ENCODE assay signal across 13 cellular contexts in genomic region chr17:65172511-65173136, GRCh38. TPM values are rescaled to one million over a fixed set of nuclear protein-coding genes. Genes with fewer than 3 reads are reported as not detected.
DNase-seq lines count a peak whose midpoint lies in the region; ATAC-seq, FAIRE-seq and TF ChIP-seq lines count a peak whose summit lies in the region.
"Had no signal": no experiment of that assay in that cellular context is flagged by ENCODE, and none has a peak within 500 bp of the region (broad histone marks: within the 10 kb centered on the region; RNA-seq: fewer than 3 reads in every experiment).

No MANE protein-coding gene starts in this region.

- H3K79me2 ChIP-seq in K562 (ENCODE audit: control insufficient read depth, insufficient read depth, low read length): no peaks in the 10 kb centered on the region

- H2BK20ac ChIP-seq in IMR-90 (ENCODE audit: low read depth, low read length): no peak overlapping the region

- intact Hi-C loops in activated naive CD4-positive, alpha-beta T cell treated with anti-CD3 and anti-CD28 coated beads for 36 hours (cut with micrococcal nuclease): loop anchor here (2.0 kb wide), 1 partner anchor 50 kb away; no protein-coding TSS in a partner anchor
- intact Hi-C loops in IMR-90 (cut with micrococcal nuclease) (no loop called here), K562 (cut with micrococcal nuclease) (loop anchor here (5.0 kb wide), 1 partner anchor 35 kb away; the partner anchor contains the start of gene RGS9), testis (cut with DNase I; ENCODE audit: low total_unique reads) (no loop called here), esophagus squamous epithelium (cut with DNase I) (no loop called here)

- 0 out of 2 replicates have a peak overlapping the region, but pooled peaks have one; percentile 41 for H3K4ac ChIP-seq in IMR-90 (ENCODE audit: low read depth, low read length)

- H2BK5ac ChIP-seq in IMR-90 (ENCODE audit: low read depth, low read length, poor library complexity, severe bottlenecking): no peak overlapping the region

- no peak overlapping the region for H3K4me3 Mint-ChIP-seq in activated naive CD4-positive, alpha-beta T cell treated with anti-CD3 and anti-CD28 coated beads for 36 hours

- in situ Hi-C loops in IMR-90 (cut with MboI; ENCODE audit: low sequenced_read_pairs): no loop called here
- in situ Hi-C loops in K562 (cut with MboI): no loop called here

- H3K27me3 ChIP-seq in IMR-90 (ENCODE audit: control insufficient read depth, insufficient read depth, low read length) (no peaks in the 10 kb centered on the region), K562 (ENCODE audit: control insufficient read depth in 2 of 2, insufficient read depth in 2 of 2, low read length in 2 of 2) (no peaks in the 10 kb centered on the region; a peak in 1 of 5 replicates), testis (no peaks in the 10 kb centered on the region), esophagus squamous epithelium (no peaks in the 10 kb centered on the region)

- H3K4me2 ChIP-seq in IMR-90 (ENCODE audit: low read depth, low read length) (no peak overlapping the region), K562 (ENCODE audit: insufficient read depth, low read length) (peak overlapping the region; percentile 66; the same call in 1 of the 2 replicates)

- dilution Hi-C loops in IMR-90 (cut with HindIII; ENCODE audit: low sequenced_read_pairs, unreplicated experiment): no loop called here

- no peak overlapping the region for H3K56ac ChIP-seq in IMR-90 (ENCODE audit: extremely low read depth, insufficient read depth, low read length)

- peaks cover 10% of the 10 kb centered on the region for H3K4me1 ChIP-seq in IMR-90 (ENCODE audit: control insufficient read depth, insufficient read depth, low read length)
- H3K4me1 ChIP-seq in K562 (replicated peaks in 1 of 2; ENCODE audit: control insufficient read depth in 2 of 2, insufficient read depth in 2 of 2, low read length in 2 of 2): peaks cover 23 to 43% of the 10 kb centered on the region in 2 experiments
- no peaks in the 10 kb centered on the region for H3K4me1 ChIP-seq in testis
- H3K4me1 ChIP-seq in esophagus squamous epithelium: peaks cover 0 to 12% (median 0%) of the 10 kb centered on the region in 3 donors
- H3K4me1 ChIP-seq: Caco-2 had no signal

- H3K36me3 Mint-ChIP-seq in activated naive CD4-positive, alpha-beta T cell treated with anti-CD3 and anti-CD28 coated beads for 36 hours (ENCODE audit: low read depth): no peaks in the 10 kb centered on the region
- H3K36me3 Mint-ChIP-seq: IgD-negative memory B cell had no signal

- no peak for TF ChIP-seq CTCF in IMR-90 (conservative IDR thresholded peaks at IDR 0.05; ENCODE audit: low read depth, low read length)
- no peak for TF ChIP-seq CTCF in K562 (IDR thresholded peaks at IDR 0.05 in 2 of 3, conservative IDR thresholded peaks at IDR 0.05 in 1 of 3; ENCODE audit: insufficient read depth in 2 of 3, low read depth in 1 of 3, low read length in 3 of 3)
- no peak for TF ChIP-seq CTCF in testis (IDR thresholded peaks at IDR 0.05)
- no peak for TF ChIP-seq CTCF in esophagus squamous epithelium (IDR thresholded peaks at IDR 0.05)

- ATAC-seq in IMR-90 (ENCODE audit: low read depth) (no peak), K562 (no peak)

- H3K14ac ChIP-seq in IMR-90 (replicated peaks; ENCODE audit: low read depth, low read length): no peak overlapping the region; the same call in 1 of the 2 replicates

- H3K18ac ChIP-seq in IMR-90 (ENCODE audit: low read depth, low read length): no peak overlapping the region

- no peaks in the 10 kb centered on the region for H3K79me1 ChIP-seq in IMR-90 (ENCODE audit: low read depth in 1 of 2, low read length in 2 of 2)

- no peak overlapping the region for H4K91ac ChIP-seq in IMR-90 (ENCODE audit: insufficient read depth, low read depth, low read length)

- POLR2A ChIA-PET in IMR-90 (lab: Charles Lee; ENCODE audit: unreplicated experiment) (interaction anchor here (0.6 kb wide), 1 partner anchor 59 kb away, joined by 3 read pairs; no protein-coding TSS in a partner anchor), K562 (lab: Yijun Ruan, JAX) (interaction anchor here (0.6 to 1.1 kb wide), 3 partner anchors 9 to 253 kb away, joined by 3 to 4 read pairs (median 3); partner anchors contain the start of gene LRRC37A3)

- H2BK120ac ChIP-seq in IMR-90 (ENCODE audit: low read depth, low read length): no peak overlapping the region

- peaks cover 32% of the 10 kb centered on the region for H3K9me1 ChIP-seq in IMR-90 (ENCODE audit: insufficient read depth, low read length)
- H3K9me1 ChIP-seq in K562 (ENCODE audit: control insufficient read depth, insufficient read depth, low read length): no peaks in the 10 kb centered on the region

- peak overlapping the region; percentile 55 for H3K27ac Mint-ChIP-seq in activated naive CD4-positive, alpha-beta T cell treated with anti-CD3 and anti-CD28 coated beads for 36 hours

- H3K9me3 Mint-ChIP-seq in activated naive CD4-positive, alpha-beta T cell treated with anti-CD3 and anti-CD28 coated beads for 36 hours: no peaks in the 10 kb centered on the region

- H2AFZ ChIP-seq in IMR-90 (replicated peaks; ENCODE audit: low read length, poor library complexity): no peak overlapping the region
- peak overlapping the region; percentile 85 for H2AFZ ChIP-seq in K562 (ENCODE audit: low read depth, low read length)

- H3K36me3 ChIP-seq in IMR-90 (ENCODE audit: control insufficient read depth, insufficient read depth, low read length) (no peaks in the 10 kb centered on the region), K562 (ENCODE audit: control insufficient read depth, insufficient read depth, low read length) (no peaks in the 10 kb centered on the region), testis (ENCODE audit: low read depth, missing control alignments) (no peaks in the 10 kb centered on the region), esophagus squamous epithelium (no peaks in the 10 kb centered on the region)

- H3K27ac ChIP-seq in IMR-90 (ENCODE audit: insufficient read depth, low read length) (no peak overlapping the region), K562 (ENCODE audit: extremely low read depth, low read depth, low read length) (peak overlapping the region; percentile 68), testis (no peak overlapping the region), esophagus squamous epithelium (no peak overlapping the region)

- H2BK15ac ChIP-seq in IMR-90 (ENCODE audit: low read depth, low read length): peak overlapping the region; percentile 76; the same call in 1 of the 3 replicates

- H3K23ac ChIP-seq in IMR-90 (ENCODE audit: low read depth, low read length): no peak overlapping the region

- TF ChIP-seq RAD21 in IMR-90 (IDR thresholded peaks at IDR 0.05; ENCODE audit: low read length): no peak
- no peak for TF ChIP-seq RAD21 in K562 (CRISPR knock-in tag; conservative IDR thresholded peaks at IDR 0.05 in 1 of 2, IDR thresholded peaks at IDR 0.05 in 1 of 2)

- no peaks in the 10 kb centered on the region for H3K27me3 Mint-ChIP-seq in activated naive CD4-positive, alpha-beta T cell treated with anti-CD3 and anti-CD28 coated beads for 36 hours (ENCODE audit: low read depth)

- H3K9ac ChIP-seq in IMR-90 (ENCODE audit: low read depth, low read length) (no peak overlapping the region), K562 (ENCODE audit: insufficient read depth in 1 of 2, low read depth in 2 of 2, low read length in 2 of 2) (peak overlapping the region in 1 of 2 experiments; percentile 47; a peak in 3 of 4 replicates)

- H2AK9ac ChIP-seq in IMR-90 (replicated peaks; ENCODE audit: low read depth, low read length, poor library complexity): no peak overlapping the region

- H3K4me1 Mint-ChIP-seq in activated naive CD4-positive, alpha-beta T cell treated with anti-CD3 and anti-CD28 coated beads for 36 hours (ENCODE audit: low read depth): peaks cover 8% of the 10 kb centered on the region

- H3K4me3 ChIP-seq in IMR-90 (ENCODE audit: insufficient read depth, low read depth, low read length): no peak overlapping the region
- H3K4me3 ChIP-seq in K562: no peak overlapping the region
- no peak overlapping the region for H3K4me3 ChIP-seq in testis
- H3K4me3 ChIP-seq in esophagus squamous epithelium: no peak overlapping the region

- H4K8ac ChIP-seq in IMR-90 (ENCODE audit: low read depth in 2 of 2, low read length in 2 of 2): no peak overlapping the region

- no peaks in the 10 kb centered on the region for H3K9me3 ChIP-seq in IMR-90 (ENCODE audit: control insufficient read depth, insufficient read depth, low read length)
- no peaks in the 10 kb centered on the region for H3K9me3 ChIP-seq in K562 (replicated peaks; ENCODE audit: control insufficient read depth, insufficient read depth, low read depth, low read length)
- no peaks in the 10 kb centered on the region for H3K9me3 ChIP-seq in testis
- H3K9me3 ChIP-seq in esophagus squamous epithelium: no peaks in the 10 kb centered on the region
- H3K9me3 ChIP-seq: Caco-2 had no signal

- no CpG with 5 or more reads among the region's 11 CpGs for WGBS in IMR-90 (ENCODE audit: extremely low coverage in 2 of 2, insufficient read length in 1 of 2), 2 experiments
- 77% methylated on average over 9 of the region's 11 CpGs for WGBS in K562 (ENCODE audit: insufficient coverage, low coverage, missing lambda C conversion rate)
- 90 to 95% methylated on average over 11 of the region's 11 CpGs for WGBS in testis, 2 donors
- 92 to 94% methylated on average over 9 to 11 of the region's 11 CpGs for WGBS in esophagus squamous epithelium, 2 donors

- H4K20me1 ChIP-seq in IMR-90 (ENCODE audit: insufficient read depth, low read length) (no peaks in the 10 kb centered on the region), K562 (replicated peaks; ENCODE audit: control insufficient read depth, insufficient read depth, low read length) (no peaks in the 10 kb centered on the region)

- H2AK5ac ChIP-seq in IMR-90 (ENCODE audit: low read depth, low read length): peak overlapping the region; percentile 90

- TF ChIP-seq EP300 in K562 (IDR thresholded peaks at IDR 0.05; ENCODE audit: low read length): no peak

- no peak for FAIRE-seq in K562 (lab: Jason Lieb, UNC)

- DNase-seq in activated naive CD4-positive, alpha-beta T cell treated with anti-CD3 and anti-CD28 coated beads for 36 hours: no peak
- DNase-seq in activated naive CD4-positive, alpha-beta T cell treated with anti-CD3 and anti-CD28 coated beads, Interleukin-2, amount 50 U/mL, for 16 hours: no peak
- no peak for DNase-seq in IMR-90
- DNase-seq in K562 (ENCODE audit: extremely low read depth in 1 of 4, low spot score in 3 of 4): no peak
- DNase-seq in testis: no peak
- no peak for DNase-seq in esophagus squamous epithelium (lab: John Stamatoyannopoulos, UW)
- DNase-seq in NCI-H226: no peak
- DNase-seq: Caco-2, H7, MV-4-11, NCI-H1417 treated with DMSO at 0.1 percent for 48 hours, NCI-H748 treated with DMSO at 0.1 percent for 48 hours had no signal

- H4K5ac ChIP-seq in IMR-90 (ENCODE audit: low read depth, low read length): no peak overlapping the region

- no TSS peak for BruUV-seq in IMR-90 (replicated peaks; lab: Mats Ljungman, UMichigan)
- BruUV-seq in K562 (replicated peaks; lab: Mats Ljungman, UMichigan): no TSS peak

- TF ChIP-seq POLR2A in IMR-90 (IDR thresholded peaks at IDR 0.05; ENCODE audit: low read depth, low read length) (no peak), K562 (conservative IDR thresholded peaks at IDR 0.05) (no peak), testis (IDR thresholded peaks at IDR 0.05) (no peak), esophagus squamous epithelium (IDR thresholded peaks at IDR 0.05) (no peak)

- CTCF ChIA-PET in activated naive CD4-positive, alpha-beta T cell treated with anti-CD3 and anti-CD28 coated beads for 36 hours (lab: Charles Lee): no interaction called here
- CTCF ChIA-PET in IMR-90 (lab: Yijun Ruan, JAX): interaction anchor here (0.6 kb wide), 1 partner anchor 17 kb away, joined by 7 read pairs; no protein-coding TSS in a partner anchor
- CTCF ChIA-PET in K562 (lab: Yijun Ruan, JAX; ENCODE audit: low intra/inter-chr PET ratio): no interaction called here

RNA-seq across cellular contexts. Expression of gene RGS9, which starts 35.5 kb away (rescaled TPM):
- total RNA-seq in activated naive CD4-positive, alpha-beta T cell treated with anti-CD3 and anti-CD28 coated beads for 36 hours: 1 to 10 TPM; 1.2 to 1.6 TPM
- 0.90 and 1.4 TPM in 2 replicates for total RNA-seq in IMR-90 (2012; rRNA removed)
- 0.77 and 1.1 TPM in 2 replicates for polyA plus RNA-seq in IMR-90 (2012; rRNA removed)
- polyA plus RNA-seq in IMR-90 (2012; cell fraction: cytosol; rRNA removed): 0.41 and 0.58 TPM in 2 replicates
- 0.60 and 1.3 TPM in 2 replicates for polyA plus RNA-seq in IMR-90 (2012; cell fraction: nucleus; rRNA removed; ENCODE audit: low replicate concordance)
- total RNA-seq in K562 (2011; cell fraction: chromatin; rRNA removed; ENCODE audit: low replicate concordance): 0.39 TPM in 1 of 2 replicates, not detected in the other
- total RNA-seq in K562 (2011; cell fraction: nucleolus; rRNA removed): not detected in 2 replicates
- total RNA-seq in K562 (2011; cell fraction: nucleoplasm; rRNA removed): 0.23 and 0.44 TPM in 2 replicates
- 0.18 and 0.69 TPM in 2 replicates for total RNA-seq in K562 (2014; rRNA removed)
- 0.54 and 0.55 TPM in 2 replicates for total RNA-seq in K562 (2014; rRNA removed; fragmentation: Illumina TruSeq; extraction: Trizol)
- 0.38 and 0.65 TPM in 2 replicates for total RNA-seq in K562 (2015; rRNA removed; fragmentation: Illumina TruSeq; extraction: Trizol)
- 0.60 and 0.73 TPM in 2 replicates for total RNA-seq in K562 (2021)
- polyA plus RNA-seq in K562 (2011; rRNA removed): 0.55 and 1.4 TPM in 2 replicates
- 0.40 and 0.81 TPM in 2 replicates for polyA plus RNA-seq in K562 (2011; cell fraction: cytosol; rRNA removed)
- 0.24 and 0.33 TPM in 2 replicates for polyA plus RNA-seq in K562 (2011; cell fraction: nucleus; rRNA removed)
- polyA plus RNA-seq in K562 (2012): 0.74 and 1.2 TPM in 2 replicates
- 0.55 and 0.74 TPM in 2 replicates for polyA plus RNA-seq in K562 (2014; fragmentation: Illumina TruSeq; extraction: Trizol)
- polyA plus RNA-seq in K562 (2014; fragmentation: Nextera tagmentation; extraction: Ambion mirVana): under 1 TPM; 0.38 to 0.55 TPM
- polyA plus RNA-seq in K562 (2014; rRNA removed): 0.49 TPM in 2 replicates
- polyA minus RNA-seq in K562 (2011; rRNA and poly(A)+ RNA removed): 0.30 and 0.67 TPM in 2 replicates
- not detected in 2 replicates for polyA minus RNA-seq in K562 (2011; cell fraction: cytosol; rRNA and poly(A)+ RNA removed)
- 0.56 TPM in 1 of 2 replicates, not detected in the other for polyA minus RNA-seq in K562 (2011; cell fraction: nucleus; rRNA and poly(A)+ RNA removed)
- total RNA-seq in testis: 1 to 10 TPM; 5.7 to 7.9 TPM
- polyA plus RNA-seq in testis (ENCODE audit: insufficient read depth, low read depth, low replicate concordance): 4.6 TPM
- total RNA-seq in esophagus squamous epithelium: 1 to 10 TPM in 3 of 4 donors, under 1 TPM in 1; 0.45 to 8.1 (median 2.9) TPM

Comparison
In these comparisons a context has a peak if more than half of its experiments do, and no peak if none do; other contexts are left out.
1. intact Hi-C loops: an anchor here in activated naive CD4-positive, alpha-beta T cell treated with anti-CD3 and anti-CD28 coated beads for 36 hours (2.0 kb wide) and K562 (5.0 kb wide); none called in IMR-90, testis and esophagus squamous epithelium.